In genomic region chr3:137687181-137687880, GRCh38 we compare ENCODE assay signal across 18 cellular contexts.
DNase-seq lines count a peak whose midpoint lies in the region; TF ChIP-seq lines count a peak whose summit lies in the region.
"Had no signal": no experiment of that assay in that cellular context is flagged by ENCODE, and none has a peak within 500 bp of the region (broad histone marks: within the 10 kb centered on the region; RNA-seq: fewer than 3 reads in every experiment).

No MANE protein-coding gene starts in this region.

- H2AFZ ChIP-seq in hepatocyte, result no peak overlapping the region

- no peak overlapping the region for H3K27ac Mint-ChIP-seq in activated T-cell treated with anti-CD3 and anti-CD28 coated beads, Interleukin-2, amount 50 U/mL, for 24 hours
- H3K27ac Mint-ChIP-seq: CD4-positive, alpha-beta T cell; H9; T-helper 17 cell had no signal

- H3K4me3 ChIP-seq in SJCRH30, result no peak overlapping the region
- H3K4me3 ChIP-seq in hepatocyte, result no peak overlapping the region
- no peak overlapping the region for H3K4me3 ChIP-seq in esophagus muscularis mucosa
- H3K4me3 ChIP-seq: A549 had no signal

- H3K4me1 ChIP-seq in SJCRH30 (peaks cover 8% of the 10 kb centered on the region; the same call in 1 of the 2 replicates), hepatocyte (ENCODE audit: insufficient read depth) (no peaks in the 10 kb centered on the region), esophagus muscularis mucosa (no peaks in the 10 kb centered on the region)
- H3K4me1 ChIP-seq: A549 had no signal

- DNase-seq in NCI-H748 (lab: John Stamatoyannopoulos, UW; ENCODE audit: unreplicated experiment) (peak; percentile 9), NCI-H748 treated with DMSO at 0.1 percent for 48 hours (lab: John Stamatoyannopoulos, UW) (no peak), DMS53 treated with DMSO at 0.1 percent for 48 hours (lab: John Stamatoyannopoulos, UW; ENCODE audit: unreplicated experiment) (peak; percentile 11), SJCRH30 (peak; percentile 36 to 67), hepatocyte (ENCODE audit: low spot score) (peak; percentile 33), esophagus muscularis mucosa (ENCODE audit: extremely low spot score) (no peak)
- DNase-seq in activated T-cell treated with anti-CD3 and anti-CD28 coated beads, Interleukin-2, amount 50 U/mL, for 24 hours, result no peak
- DNase-seq: Calu3; CD4-positive, alpha-beta T cell; DMS79 treated with DMSO at 0.1 percent for 48 hours; H9; KG1; NCI-H1436 treated with DMSO at 0.1 percent for 48 hours; NCI-H2029; OCI-M1; SHP77; T-helper 17 cell had no signal

- H3K9me3 Mint-ChIP-seq in activated T-cell treated with anti-CD3 and anti-CD28 coated beads, Interleukin-2, amount 50 U/mL, for 24 hours, result no peaks in the 10 kb centered on the region
- H3K9me3 Mint-ChIP-seq: H9 had no signal

- no peaks in the 10 kb centered on the region for H4K20me1 ChIP-seq in hepatocyte (ENCODE audit: insufficient read depth, poor library complexity, severe bottlenecking)

- no peaks in the 10 kb centered on the region for H3K79me2 ChIP-seq in hepatocyte

- no peaks in the 10 kb centered on the region for H3K9me2 ChIP-seq in hepatocyte (replicated peaks; ENCODE audit: insufficient read depth)

- H3K4me2 ChIP-seq in hepatocyte, result no peak overlapping the region
- H3K4me2 ChIP-seq: A549 had no signal

- H3K27me3 ChIP-seq in SJCRH30 (no peaks in the 10 kb centered on the region), hepatocyte (no peaks in the 10 kb centered on the region), esophagus muscularis mucosa (no peaks in the 10 kb centered on the region)

- H3K36me3 ChIP-seq in SJCRH30 (no peaks in the 10 kb centered on the region), hepatocyte (replicated peaks; ENCODE audit: insufficient read depth, low read depth) (no peaks in the 10 kb centered on the region), esophagus muscularis mucosa (no peaks in the 10 kb centered on the region)

- no peaks in the 10 kb centered on the region for H3K27me3 Mint-ChIP-seq in activated T-cell treated with anti-CD3 and anti-CD28 coated beads, Interleukin-2, amount 50 U/mL, for 24 hours
- H3K27me3 Mint-ChIP-seq: CD4-positive, alpha-beta T cell; T-helper 17 cell had no signal

- no peak for TF ChIP-seq EP300 in esophagus muscularis mucosa (IDR thresholded peaks at IDR 0.05)

- TF ChIP-seq POLR2A in esophagus muscularis mucosa (IDR thresholded peaks at IDR 0.05; ENCODE audit: low read depth), result no peak

- TF ChIP-seq CTCF in hepatocyte (IDR thresholded peaks at IDR 0.05; ENCODE audit: poor library complexity) (no peak), esophagus muscularis mucosa (IDR thresholded peaks at IDR 0.05) (no peak)

- H3K4me3 Mint-ChIP-seq in activated T-cell treated with anti-CD3 and anti-CD28 coated beads, Interleukin-2, amount 50 U/mL, for 24 hours, result no peak overlapping the region
- H3K4me3 Mint-ChIP-seq: CD4-positive, alpha-beta T cell; H9; T-helper 17 cell had no signal

- 69% methylated on average over 4 of the region's 4 CpGs for WGBS in hepatocyte (ENCODE audit: low lambda C conversion rate, missing lambda C conversion rate)
- 46% methylated on average over 4 of the region's 4 CpGs for WGBS in esophagus muscularis mucosa

- no peaks in the 10 kb centered on the region for H3K36me3 Mint-ChIP-seq in activated T-cell treated with anti-CD3 and anti-CD28 coated beads, Interleukin-2, amount 50 U/mL, for 24 hours (ENCODE audit: low read depth)

- intact Hi-C loops in esophagus muscularis mucosa (cut with DNase I), result no loop called here

- H3K9me3 ChIP-seq in SJCRH30 (replicated peaks) (no peaks in the 10 kb centered on the region), hepatocyte (ENCODE audit: low read depth) (no peaks in the 10 kb centered on the region), esophagus muscularis mucosa (no peaks in the 10 kb centered on the region)
- H3K9me3 ChIP-seq: A549 had no signal

- no peak overlapping the region for H3K27ac ChIP-seq in SJCRH30
- H3K27ac ChIP-seq in hepatocyte, result peak overlapping the region; percentile 28
- no peak overlapping the region for H3K27ac ChIP-seq in esophagus muscularis mucosa (replicated peaks in 1 of 4)
- H3K27ac ChIP-seq: A549 had no signal

- H3K4me1 Mint-ChIP-seq in activated T-cell treated with anti-CD3 and anti-CD28 coated beads, Interleukin-2, amount 50 U/mL, for 24 hours (ENCODE audit: low read depth), result no peaks in the 10 kb centered on the region
- H3K4me1 Mint-ChIP-seq: H9, T-helper 17 cell had no signal

Comparison
In these comparisons a context has a peak if more than half of its experiments do, and no peak if none do; other contexts are left out.
1. DNase-seq: peak in NCI-H748 (single experiment), DMS53 treated with DMSO at 0.1 percent for 48 hours (single experiment), SJCRH30 (2 of 2) and hepatocyte (single experiment); none in NCI-H748 treated with DMSO at 0.1 percent for 48 hours (single experiment), activated T-cell treated with anti-CD3 and anti-CD28 coated beads, Interleukin-2, amount 50 U/mL, for 24 hours (single experiment) and esophagus muscularis mucosa (single experiment).